ENCODE assay signal across 1 cellular context in the genomic region with DNA sequence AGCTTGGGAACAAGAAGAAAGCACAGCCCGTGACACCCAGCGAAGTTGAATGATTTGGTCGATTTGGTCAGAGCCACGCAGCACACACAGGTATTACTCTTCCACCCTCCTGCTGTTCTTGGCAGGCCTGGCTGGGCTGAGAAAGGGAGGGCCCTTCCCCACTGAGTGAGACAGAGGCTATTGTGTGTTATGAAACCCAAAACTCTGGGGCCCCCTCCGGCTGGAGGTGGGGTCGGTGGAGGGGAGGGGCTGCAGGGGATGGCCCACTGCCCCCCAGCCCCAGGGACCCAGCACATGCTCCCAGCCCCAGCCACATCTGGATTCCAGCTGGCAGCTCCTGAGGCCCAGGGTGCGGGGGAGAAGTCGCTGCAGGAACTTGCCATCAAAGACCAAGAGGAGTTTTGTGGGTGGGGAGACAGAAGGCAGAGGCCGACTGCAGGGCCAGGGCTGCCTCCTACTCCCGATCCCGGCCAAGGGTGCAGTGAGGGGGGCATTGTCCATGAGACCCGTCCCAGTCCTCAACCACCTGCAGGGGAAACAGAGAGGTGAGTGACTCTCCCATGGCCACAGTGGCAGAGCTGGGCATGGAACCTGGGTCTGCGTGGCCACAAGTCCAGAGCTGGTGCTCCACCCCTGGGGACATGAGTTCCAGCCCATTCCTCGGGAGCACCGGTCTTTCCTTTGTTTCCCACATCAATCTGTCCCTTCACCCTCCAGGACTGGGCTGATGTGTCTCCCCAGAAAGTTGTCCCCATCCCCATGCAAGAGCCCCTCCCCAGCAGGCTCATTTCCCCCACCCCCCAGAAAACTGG.
TF ChIP-seq lines count a peak whose summit lies in the region.

No MANE protein-coding gene starts in this region.

TF ChIP-seq in WTC11, 78 proteins besides CTCF, POLR2A, EP300 and RAD21 (continued from another document):
- TF ChIP-seq, protein P1, sequence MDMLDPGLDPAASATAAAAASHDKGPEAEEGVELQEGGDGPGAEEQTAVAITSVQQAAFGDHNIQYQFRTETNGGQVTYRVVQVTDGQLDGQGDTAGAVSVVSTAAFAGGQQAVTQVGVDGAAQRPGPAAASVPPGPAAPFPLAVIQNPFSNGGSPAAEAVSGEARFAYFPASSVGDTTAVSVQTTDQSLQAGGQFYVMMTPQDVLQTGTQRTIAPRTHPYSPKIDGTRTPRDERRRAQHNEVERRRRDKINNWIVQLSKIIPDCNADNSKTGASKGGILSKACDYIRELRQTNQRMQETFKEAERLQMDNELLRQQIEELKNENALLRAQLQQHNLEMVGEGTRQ (CRISPR knock-in tag; IDR thresholded peaks at IDR 0.05), result no peak
- no peak for TF ChIP-seq ZNF416 (CRISPR knock-in tag; IDR thresholded peaks at IDR 0.05)
